Comparison of ENCODE assay signal across 13 cellular contexts in the genomic region with DNA sequence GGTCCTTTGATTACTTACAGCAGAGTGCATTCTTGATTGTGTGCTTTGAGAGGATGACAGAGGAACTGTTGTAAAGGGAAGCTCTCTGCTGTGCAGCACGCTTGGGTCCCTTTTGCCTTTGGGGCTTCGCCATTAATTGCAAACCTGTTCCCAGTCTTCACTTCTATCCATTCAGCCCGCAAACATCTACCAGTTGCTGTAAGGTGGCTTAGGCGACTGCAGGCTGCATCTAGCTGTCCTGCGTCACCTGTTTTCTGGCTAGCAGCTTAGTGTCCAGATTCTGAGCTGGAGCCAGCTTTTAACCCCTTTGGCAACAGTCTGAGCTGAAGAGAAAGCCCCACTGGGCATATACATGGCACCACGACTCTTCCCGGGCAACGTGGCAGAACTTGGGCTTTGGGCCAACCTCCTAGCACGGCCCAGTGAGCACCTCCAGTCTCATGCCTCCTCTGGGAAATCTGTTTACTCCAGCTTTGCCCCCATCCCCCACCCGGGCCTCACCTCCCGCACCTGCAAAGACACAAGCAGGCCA. TPM values are rescaled to one million over a fixed set of nuclear protein-coding genes. Genes with fewer than 3 reads are reported as not detected.
A peak's percentile ranks its signal among the peaks of the same experiment; 100 is the strongest.
DNase-seq lines count a peak whose midpoint lies in the region; ATAC-seq and TF ChIP-seq lines count a peak whose summit lies in the region.
"Had no signal": no experiment of that assay in that cellular context is flagged by ENCODE, and none has a peak within 500 bp of the region (broad histone marks: within the 10 kb centered on the region; RNA-seq: fewer than 3 reads in every experiment).

No MANE protein-coding gene starts in this region.

- no peak overlapping the region for H3K9ac ChIP-seq in Karpas-422 (ENCODE audit: low read length)

- peaks cover 21% of the 10 kb centered on the region for H4K20me1 ChIP-seq in Karpas-422 (ENCODE audit: insufficient read depth, low read depth, low read length)

- H3K27me3 ChIP-seq in thyroid gland (no peaks in the 10 kb centered on the region), Karpas-422 (ENCODE audit: low read length) (no peaks in the 10 kb centered on the region)
- H3K27me3 ChIP-seq: adrenal gland had no signal

- DNase-seq in NCI-H1417 (lab: John Stamatoyannopoulos, UW) (peak in 2 of 3 experiments; percentile 46 to 86), NCI-H1417 treated with DMSO at 0.1 percent for 48 hours (lab: John Stamatoyannopoulos, UW) (no peak), NCI-H2196 (lab: John Stamatoyannopoulos, UW; ENCODE audit: unreplicated experiment) (peak; percentile 87), cerebellum (ENCODE audit: low spot score) (peak; percentile 81), thyroid gland (peak; percentile 95 to 96), omental fat pad (ENCODE audit: low spot score) (no peak), Karpas-422 (no peak)
- DNase-seq: NCI-H2081 treated with DMSO at 0.1 percent for 48 hours, RPMI8226 had no signal

- H3K36me3 ChIP-seq in thyroid gland (no peaks in the 10 kb centered on the region), Karpas-422 (ENCODE audit: insufficient read depth, low read length) (no peaks in the 10 kb centered on the region)
- H3K36me3 ChIP-seq: adrenal gland, thoracic aorta had no signal

- TF ChIP-seq CTCF in thyroid gland (IDR thresholded peaks at IDR 0.05), result no peak
- no peak for TF ChIP-seq CTCF in omental fat pad (IDR thresholded peaks at IDR 0.05)

- ATAC-seq in HG02938 (IDR thresholded peaks at IDR 0.05; ENCODE audit: unreplicated experiment), result no peak
- ATAC-seq in omental fat pad (ENCODE audit: low FRiP score), result no peak

- H3K4me1 ChIP-seq in thyroid gland (peaks cover 21 to 41% of the 10 kb centered on the region in 2 donors), Karpas-422 (ENCODE audit: low read length) (peaks cover 28% of the 10 kb centered on the region)

- no peak overlapping the region for H3K4me2 ChIP-seq in Karpas-422 (ENCODE audit: low read depth, low read length, poor library complexity, severe bottlenecking)

- H3K27ac ChIP-seq in thyroid gland (peak overlapping the region; percentile 60 to 61 (median 61)), Karpas-422 (ENCODE audit: low read length) (no peak overlapping the region)
- H3K27ac ChIP-seq: 22Rv1, adrenal gland, thoracic aorta had no signal

- intact Hi-C loops in thyroid gland (cut with DNase I), result no loop called here

- H3K4me3 ChIP-seq in thyroid gland (replicated peaks in 1 of 3), result no peak overlapping the region
- H3K4me3 ChIP-seq in Karpas-422 (ENCODE audit: low read length), result no peak overlapping the region
- H3K4me3 ChIP-seq: adrenal gland, thoracic aorta had no signal

- TF ChIP-seq POLR2A in thyroid gland (IDR thresholded peaks at IDR 0.05), result no peak

- peaks cover 30% of the 10 kb centered on the region for H3K79me2 ChIP-seq in Karpas-422 (ENCODE audit: low read length)

- 23 to 37% methylated on average over 11 of the region's 11 CpGs for WGBS in thyroid gland, 2 donors

- no peaks in the 10 kb centered on the region for H3K9me3 ChIP-seq in thyroid gland
- H3K9me3 ChIP-seq in Karpas-422 (ENCODE audit: low read length), result no peaks in the 10 kb centered on the region
- H3K9me3 ChIP-seq: adrenal gland, thoracic aorta had no signal

- no peak overlapping the region for H2AFZ ChIP-seq in Karpas-422 (ENCODE audit: low read length)

- no peaks in the 10 kb centered on the region for H3K9me2 ChIP-seq in Karpas-422 (replicated peaks; ENCODE audit: insufficient read depth, low read length)

RNA-seq across cellular contexts. Expression of gene FASTKD5, which starts 2.5 kb away (rescaled TPM):
- total RNA-seq in cerebellum (16.6 TPM), thyroid gland (10 to 100 TPM; 20.6 to 24.2 (median 21.3) TPM), omental fat pad (10 to 100 TPM; 14.9 to 24.6 (median 17.0) TPM)
- 13.1 and 17.5 TPM in 2 replicates for total RNA-seq in Karpas-422 (2014; rRNA removed; shearing (Covaris generic); ENCODE audit: low replicate concordance)

RNA-seq across cellular contexts. Expression of gene UBOX5, which starts 2.5 kb away (rescaled TPM):
- 3.6 TPM for total RNA-seq in cerebellum
- total RNA-seq in thyroid gland, result 10 to 100 TPM in 1 of 4 donors, 1 to 10 TPM in 3; 7.0 to 12.4 (median 8.7) TPM
- total RNA-seq in omental fat pad, result 1 to 10 TPM; 4.6 to 6.4 (median 5.6) TPM
- 2.9 and 4.2 TPM in 2 replicates for total RNA-seq in Karpas-422 (2014; rRNA removed; shearing (Covaris generic); ENCODE audit: low replicate concordance)

RNA-seq across cellular contexts. Expression of gene LZTS3, which starts 11.2 kb away (rescaled TPM):
- total RNA-seq in cerebellum, result 20.1 TPM
- 10 to 100 TPM; 27.7 to 39.1 (median 35.1) TPM for total RNA-seq in thyroid gland
- total RNA-seq in omental fat pad, result 1 to 10 TPM; 5.5 to 8.5 (median 8.0) TPM
- total RNA-seq in Karpas-422 (2014; rRNA removed; shearing (Covaris generic); ENCODE audit: low replicate concordance), result 3.1 and 9.1 TPM in 2 replicates

RNA-seq across cellular contexts. Expression of gene DDRGK1, which starts 42.3 kb away (rescaled TPM):
- total RNA-seq in cerebellum, result 25.1 TPM
- 100 to 1,000 TPM in 3 of 4 donors, 10 to 100 TPM in 1; 95.5 to 136 (median 126) TPM for total RNA-seq in thyroid gland
- 10 to 100 TPM; 61.5 to 76.5 (median 68.2) TPM for total RNA-seq in omental fat pad
- total RNA-seq in Karpas-422 (2014; rRNA removed; shearing (Covaris generic); ENCODE audit: low replicate concordance), result 22.0 and 48.5 TPM in 2 replicates

RNA-seq across cellular contexts. Expression of gene ITPA, which starts 47.2 kb away (rescaled TPM):
- total RNA-seq in cerebellum (14.2 TPM), thyroid gland (10 to 100 TPM; 58.3 to 81.3 (median 68.2) TPM), omental fat pad (10 to 100 TPM; 32.0 to 42.9 (median 35.7) TPM)
- 76.9 and 94.4 TPM in 2 replicates for total RNA-seq in Karpas-422 (2014; rRNA removed; shearing (Covaris generic); ENCODE audit: low replicate concordance)

Comparison
In these comparisons a context has a peak if more than half of its experiments do, and no peak if none do; other contexts are left out.
1. DNase-seq: peak in NCI-H1417 (2 of 3), NCI-H2196 (single experiment), cerebellum (single experiment) and thyroid gland (2 of 2); none in NCI-H1417 treated with DMSO at 0.1 percent for 48 hours (single experiment), omental fat pad (single experiment) and Karpas-422 (single experiment).